In genomic region chr15:56832125-56832524, GRCh38 we compare ENCODE assay signal across 11 cellular contexts.
A peak's percentile ranks its signal among the peaks of the same experiment; 100 is the strongest.
DNase-seq lines count a peak whose midpoint lies in the region; ATAC-seq and TF ChIP-seq lines count a peak whose summit lies in the region.
"Had no signal": no experiment of that assay in that cellular context is flagged by ENCODE, and none has a peak within 500 bp of the region (broad histone marks: within the 10 kb centered on the region; RNA-seq: fewer than 3 reads in every experiment).

No MANE protein-coding gene starts in this region.

- H3K36me3 ChIP-seq in skeletal muscle satellite cell (ENCODE audit: insufficient read depth, low read length), result no peaks in the 10 kb centered on the region
- H3K36me3 ChIP-seq: BLaER1 treated with 17β-estradiol and CSF1 and Interleukin-3, amounts not matched to agents 10 nM and 100 nM had no signal

- H3K4me1 ChIP-seq in skeletal muscle satellite cell (ENCODE audit: control insufficient read depth, insufficient read depth, low read length), result peaks cover 19% of the 10 kb centered on the region

- H3K9me3 ChIP-seq in skeletal muscle satellite cell (replicated peaks; ENCODE audit: low read length), result no peaks in the 10 kb centered on the region
- H3K9me3 ChIP-seq: BLaER1 treated with 17β-estradiol and CSF1 and Interleukin-3, amounts not matched to agents 10 nM and 100 nM had no signal

- peaks cover 48% of the 10 kb centered on the region for H3K4me1 Mint-ChIP-seq in chondrocyte (ENCODE audit: low read depth)
- H3K4me1 Mint-ChIP-seq in activated CD8-positive, alpha-beta T cell treated with anti-CD3 and anti-CD28 coated beads for 36 hours (ENCODE audit: low read depth), result no peaks in the 10 kb centered on the region
- H3K4me1 Mint-ChIP-seq: stimulated activated naive CD8-positive, alpha-beta T cell treated with anti-CD3 and anti-CD28 coated beads, Interleukin-15, amount 100 ng/mL, for 72 hours had no signal

- peak overlapping the region; percentile 45 for H3K4me3 Mint-ChIP-seq in chondrocyte (ENCODE audit: unreplicated experiment)
- H3K4me3 Mint-ChIP-seq in activated CD8-positive, alpha-beta T cell treated with anti-CD3 and anti-CD28 coated beads for 36 hours, result no peak overlapping the region
- H3K4me3 Mint-ChIP-seq: stimulated activated naive CD8-positive, alpha-beta T cell treated with anti-CD3 and anti-CD28 coated beads, Interleukin-15, amount 100 ng/mL, for 72 hours had no signal

- H3K4me2 ChIP-seq in skeletal muscle satellite cell (ENCODE audit: low read length), result peak overlapping the region; percentile 53
- H3K4me2 ChIP-seq: BLaER1 treated with 17β-estradiol and CSF1 and Interleukin-3, amounts not matched to agents 10 nM and 100 nM had no signal

- intact Hi-C loops in activated CD8-positive, alpha-beta T cell treated with anti-CD3 and anti-CD28 coated beads for 36 hours (cut with micrococcal nuclease), result no loop called here

- TF ChIP-seq CTCF in chondrocyte (IDR thresholded peaks at IDR 0.05), result no peak
- no peak for TF ChIP-seq CTCF in activated CD8-positive, alpha-beta T cell treated with anti-CD3 and anti-CD28 coated beads for 36 hours (IDR thresholded peaks at IDR 0.05)

- H3K27ac Mint-ChIP-seq in chondrocyte (ENCODE audit: unreplicated experiment), result peak overlapping the region; percentile 91
- H3K27ac Mint-ChIP-seq in activated CD8-positive, alpha-beta T cell treated with anti-CD3 and anti-CD28 coated beads for 36 hours, result no peak overlapping the region
- H3K27ac Mint-ChIP-seq: stimulated activated naive CD8-positive, alpha-beta T cell treated with anti-CD3 and anti-CD28 coated beads, Interleukin-15, amount 100 ng/mL, for 72 hours had no signal

- no peaks in the 10 kb centered on the region for H3K36me3 Mint-ChIP-seq in chondrocyte (ENCODE audit: low read depth)
- no peaks in the 10 kb centered on the region for H3K36me3 Mint-ChIP-seq in activated CD8-positive, alpha-beta T cell treated with anti-CD3 and anti-CD28 coated beads for 36 hours (ENCODE audit: low read depth)

- CTCF ChIA-PET in activated CD8-positive, alpha-beta T cell treated with anti-CD3 and anti-CD28 coated beads for 36 hours (lab: Charles Lee), result interaction anchor here (1.3 kb wide), 1 partner anchor 474 kb away, joined by 4 read pairs; no protein-coding TSS in a partner anchor

- no peaks in the 10 kb centered on the region for H3K9me3 Mint-ChIP-seq in chondrocyte (ENCODE audit: low read depth)
- no peaks in the 10 kb centered on the region for H3K9me3 Mint-ChIP-seq in activated CD8-positive, alpha-beta T cell treated with anti-CD3 and anti-CD28 coated beads for 36 hours
- H3K9me3 Mint-ChIP-seq: stimulated activated naive CD8-positive, alpha-beta T cell treated with anti-CD3 and anti-CD28 coated beads, Interleukin-15, amount 100 ng/mL, for 72 hours had no signal

- POLR2A ChIA-PET in activated CD8-positive, alpha-beta T cell treated with anti-CD3 and anti-CD28 coated beads for 36 hours (lab: Charles Lee), result no interaction called here

- H3K9ac ChIP-seq in skeletal muscle satellite cell (ENCODE audit: low read depth, low read length), result no peak overlapping the region
- H3K9ac ChIP-seq: BLaER1 treated with 17β-estradiol and CSF1 and Interleukin-3, amounts not matched to agents 10 nM and 100 nM had no signal

- H3K4me3 ChIP-seq in skeletal muscle satellite cell (ENCODE audit: low read length), result no peak overlapping the region
- H3K4me3 ChIP-seq: BLaER1 treated with 17β-estradiol and CSF1 and Interleukin-3, amounts not matched to agents 10 nM and 100 nM had no signal

- no peaks in the 10 kb centered on the region for H3K27me3 Mint-ChIP-seq in chondrocyte (ENCODE audit: low read depth)
- no peaks in the 10 kb centered on the region for H3K27me3 Mint-ChIP-seq in activated CD8-positive, alpha-beta T cell treated with anti-CD3 and anti-CD28 coated beads for 36 hours
- H3K27me3 Mint-ChIP-seq: stimulated activated naive CD8-positive, alpha-beta T cell treated with anti-CD3 and anti-CD28 coated beads, Interleukin-15, amount 100 ng/mL, for 72 hours had no signal

- DNase-seq in LHCN-M2 (ENCODE audit: low read depth), result peak; percentile 27
- no peak for DNase-seq in chondrocyte (ENCODE audit: low spot score)
- peak; percentile 53 for DNase-seq in inferior parietal cortex (ENCODE audit: extremely low spot score)
- DNase-seq in ecto neural progenitor cell (ENCODE audit: low spot score), result no peak
- DNase-seq in retina, result no peak
- DNase-seq in activated CD8-positive, alpha-beta T cell treated with anti-CD3 and anti-CD28 coated beads for 36 hours, result no peak
- no peak for DNase-seq in kidney tubule cell (ENCODE audit: low spot score)
- DNase-seq: NCI-H774; stimulated activated naive CD8-positive, alpha-beta T cell treated with anti-CD3 and anti-CD28 coated beads, Interleukin-15, amount 100 ng/mL, for 72 hours had no signal

- no peak for ATAC-seq in activated CD8-positive, alpha-beta T cell treated with anti-CD3 and anti-CD28 coated beads for 36 hours
- ATAC-seq: stimulated activated naive CD8-positive, alpha-beta T cell treated with anti-CD3 and anti-CD28 coated beads, Interleukin-15, amount 100 ng/mL, for 72 hours had no signal

- no peaks in the 10 kb centered on the region for H3K27me3 ChIP-seq in skeletal muscle satellite cell (ENCODE audit: control insufficient read depth, insufficient read depth, low read length)
- H3K27me3 ChIP-seq: BLaER1 treated with 17β-estradiol and CSF1 and Interleukin-3, amounts not matched to agents 10 nM and 100 nM had no signal

Comparison
In these comparisons a context has a peak if more than half of its experiments do, and no peak if none do; other contexts are left out.
1. DNase-seq: peak in LHCN-M2 (single experiment) and inferior parietal cortex (single experiment); none in chondrocyte (single experiment), ecto neural progenitor cell (single experiment), retina (single experiment), activated CD8-positive, alpha-beta T cell treated with anti-CD3 and anti-CD28 coated beads for 36 hours (single experiment) and kidney tubule cell (single experiment).